ENCODE assay signal across 11 cellular contexts in genomic region chr17:50908140-50908859, GRCh38. TPM values are rescaled to one million over a fixed set of nuclear protein-coding genes. Genes with fewer than 3 reads are reported as not detected.
DNase-seq lines count a peak whose midpoint lies in the region; ATAC-seq and TF ChIP-seq lines count a peak whose summit lies in the region.
"Had no signal": no experiment of that assay in that cellular context is flagged by ENCODE, and none has a peak within 500 bp of the region (broad histone marks: within the 10 kb centered on the region; RNA-seq: fewer than 3 reads in every experiment).

No MANE protein-coding gene starts in this region.

- H3K4me1 Mint-ChIP-seq in activated naive CD4-positive, alpha-beta T cell treated with anti-CD3 and anti-CD28 coated beads, Interleukin-2, amount 10 ng/mL, durations not matched to agents 7 days and 5 days, result peaks cover 71% of the 10 kb centered on the region
- H3K4me1 Mint-ChIP-seq in stimulated activated effector memory CD8-positive, alpha-beta T cell treated with anti-CD3 and anti-CD28 coated beads, Interleukin-12 subunit alpha, Interleukin-12 subunit beta, amount 100 ng/mL, for 72 hours, result peaks cover 68% of the 10 kb centered on the region

- peaks cover 4% of the 10 kb centered on the region for H3K27me3 Mint-ChIP-seq in activated naive CD4-positive, alpha-beta T cell treated with anti-CD3 and anti-CD28 coated beads, Interleukin-2, amount 10 ng/mL, durations not matched to agents 7 days and 5 days

- no peak overlapping the region for H3K4me3 Mint-ChIP-seq in activated naive CD4-positive, alpha-beta T cell treated with anti-CD3 and anti-CD28 coated beads, Interleukin-2, amount 10 ng/mL, durations not matched to agents 7 days and 5 days
- no peak overlapping the region for H3K4me3 Mint-ChIP-seq in stimulated activated effector memory CD8-positive, alpha-beta T cell treated with anti-CD3 and anti-CD28 coated beads, Interleukin-12 subunit alpha, Interleukin-12 subunit beta, amount 100 ng/mL, for 72 hours

- intact Hi-C loops in right cardiac atrium (cut with DNase I), result no loop called here

- peaks cover 1% of the 10 kb centered on the region for H3K36me3 Mint-ChIP-seq in activated naive CD4-positive, alpha-beta T cell treated with anti-CD3 and anti-CD28 coated beads, Interleukin-2, amount 10 ng/mL, durations not matched to agents 7 days and 5 days
- H3K36me3 Mint-ChIP-seq in stimulated activated effector memory CD8-positive, alpha-beta T cell treated with anti-CD3 and anti-CD28 coated beads, Interleukin-12 subunit alpha, Interleukin-12 subunit beta, amount 100 ng/mL, for 72 hours, result peaks cover 16% of the 10 kb centered on the region

- H3K27ac ChIP-seq in VCaP, result peak overlapping the region; percentile 94
- peak overlapping the region; percentile 35 for H3K27ac ChIP-seq in right cardiac atrium (ENCODE audit: low read length)

- TF ChIP-seq CTCF in VCaP (conservative IDR thresholded peaks at IDR 0.05), result no peak

- H3K27me3 ChIP-seq in right cardiac atrium (ENCODE audit: control insufficient read depth, insufficient read depth), result no peaks in the 10 kb centered on the region
- H3K27me3 ChIP-seq: dorsolateral prefrontal cortex, Peyer's patch had no signal

- DNase-seq in activated naive CD4-positive, alpha-beta T cell treated with anti-CD3 and anti-CD28 coated beads, Interleukin-2, amount 10 ng/mL, durations not matched to agents 7 days and 5 days, result no peak
- no peak for DNase-seq in activated naive CD4-positive, alpha-beta T cell treated with anti-CD3 and anti-CD28 coated beads, Interleukin-2, amount 50 U/mL, for 16 hours
- DNase-seq in right cardiac atrium, result no peak
- DNase-seq in stimulated activated effector memory CD8-positive, alpha-beta T cell treated with anti-CD3 and anti-CD28 coated beads, Interleukin-12 subunit alpha, Interleukin-12 subunit beta, amount 100 ng/mL, for 72 hours (ENCODE audit: low spot score in 2 of 2), result no peak
- DNase-seq in central memory CD4-positive, alpha-beta T cell, result no peak
- no peak for DNase-seq in DMS 273 (lab: John Stamatoyannopoulos, UW; ENCODE audit: unreplicated experiment)
- DNase-seq: dorsolateral prefrontal cortex, NCI-H446 had no signal

- no peak overlapping the region for H3K4me3 ChIP-seq in right cardiac atrium (ENCODE audit: low read length)
- H3K4me3 ChIP-seq: dorsolateral prefrontal cortex, Peyer's patch had no signal

- no peaks in the 10 kb centered on the region for H3K9me3 Mint-ChIP-seq in activated naive CD4-positive, alpha-beta T cell treated with anti-CD3 and anti-CD28 coated beads, Interleukin-2, amount 10 ng/mL, durations not matched to agents 7 days and 5 days
- H3K9me3 Mint-ChIP-seq in stimulated activated effector memory CD8-positive, alpha-beta T cell treated with anti-CD3 and anti-CD28 coated beads, Interleukin-12 subunit alpha, Interleukin-12 subunit beta, amount 100 ng/mL, for 72 hours, result no peaks in the 10 kb centered on the region

- 86% methylated on average over 8 of the region's 8 CpGs for WGBS in right cardiac atrium

- no peaks in the 10 kb centered on the region for H3K9me3 ChIP-seq in right cardiac atrium (ENCODE audit: control insufficient read depth, low read length)
- H3K9me3 ChIP-seq: Peyer's patch had no signal

- H3K4me1 ChIP-seq in right cardiac atrium (ENCODE audit: control insufficient read depth, insufficient read depth, low read length), result peaks cover 4% of the 10 kb centered on the region

- CTCF ChIA-PET in activated naive CD4-positive, alpha-beta T cell treated with anti-CD3 and anti-CD28 coated beads, Interleukin-2, amount 10 ng/mL, durations not matched to agents 7 days and 5 days (lab: Charles Lee), result interaction anchor here (1.0 to 1.6 kb wide), 2 partner anchors 24 to 45 kb away, joined by 3 read pairs; no protein-coding TSS in a partner anchor

- ATAC-seq in right cardiac atrium (no peak), GM21515 (IDR thresholded peaks at IDR 0.05; ENCODE audit: unreplicated experiment) (no peak)
- no peak for ATAC-seq in stimulated activated effector memory CD8-positive, alpha-beta T cell treated with anti-CD3 and anti-CD28 coated beads, Interleukin-12 subunit alpha, Interleukin-12 subunit beta, amount 100 ng/mL, for 72 hours

- peak overlapping the region; percentile 22 for H3K27ac Mint-ChIP-seq in activated naive CD4-positive, alpha-beta T cell treated with anti-CD3 and anti-CD28 coated beads, Interleukin-2, amount 10 ng/mL, durations not matched to agents 7 days and 5 days
- peak overlapping the region; percentile 1 for H3K27ac Mint-ChIP-seq in stimulated activated effector memory CD8-positive, alpha-beta T cell treated with anti-CD3 and anti-CD28 coated beads, Interleukin-12 subunit alpha, Interleukin-12 subunit beta, amount 100 ng/mL, for 72 hours

RNA-seq across cellular contexts. Expression of gene TOB1, which starts 42.1 kb away (rescaled TPM):
- 10 to 100 TPM; 51.0 to 73.2 (median 65.0) TPM for total RNA-seq in right cardiac atrium
- 31.0 TPM for polyA plus RNA-seq in right cardiac atrium
